In genomic region chr11:134783219-134783618, GRCh38 we compare ENCODE assay signal across 27 cellular contexts.
"Had no signal": no experiment of that assay in that cellular context is flagged by ENCODE, and none has a peak within 500 bp of the region (broad histone marks: within the 10 kb centered on the region; RNA-seq: fewer than 3 reads in every experiment).

No MANE protein-coding gene starts in this region.

- ATAC-seq: left colon; left lung; lower lobe of right lung; naive thymus-derived CD8-positive, alpha-beta T cell; right lobe of liver; stimulated activated effector memory CD8-positive, alpha-beta T cell treated with anti-CD3 and anti-CD28 coated beads, Interleukin-12 subunit alpha, Interleukin-12 subunit beta, amount 100 ng/mL, for 72 hours; upper lobe of right lung had no signal

- H3K27ac Mint-ChIP-seq: naive thymus-derived CD8-positive, alpha-beta T cell; nephron; neural progenitor cell; progenitor cell of endocrine pancreas; stimulated activated effector memory CD8-positive, alpha-beta T cell treated with anti-CD3 and anti-CD28 coated beads, Interleukin-12 subunit alpha, Interleukin-12 subunit beta, amount 100 ng/mL, for 72 hours; stimulated activated naive CD8-positive, alpha-beta T cell treated with anti-CD3 and anti-CD28 coated beads, Interleukin-15, Interleukin-2, amounts not matched to agents 100 ng/mL and 50 ng/mL, for 24 hours had no signal

- H3K36me3 Mint-ChIP-seq: naive thymus-derived CD8-positive, alpha-beta T cell; neural progenitor cell; stimulated activated effector memory CD8-positive, alpha-beta T cell treated with anti-CD3 and anti-CD28 coated beads, Interleukin-12 subunit alpha, Interleukin-12 subunit beta, amount 100 ng/mL, for 72 hours had no signal

- H3K9me3 ChIP-seq: left lung, lower lobe of right lung, neutrophil, ovary, right atrium auricular region, right lobe of liver, suprapubic skin, thoracic aorta, tibial artery, upper lobe of right lung had no signal

- H3K27ac ChIP-seq: left lung, lower lobe of right lung, neural progenitor cell, neutrophil, ovary, right atrium auricular region, right lobe of liver, skin epidermis, suprapubic skin, upper lobe of right lung had no signal

- H3K4me3 Mint-ChIP-seq: naive thymus-derived CD8-positive, alpha-beta T cell; nephron; neural progenitor cell; stimulated activated effector memory CD8-positive, alpha-beta T cell treated with anti-CD3 and anti-CD28 coated beads, Interleukin-12 subunit alpha, Interleukin-12 subunit beta, amount 100 ng/mL, for 72 hours; stimulated activated naive CD8-positive, alpha-beta T cell treated with anti-CD3 and anti-CD28 coated beads, Interleukin-15, Interleukin-2, amounts not matched to agents 100 ng/mL and 50 ng/mL, for 24 hours had no signal

- DNase-seq: hippocampal formation; left colon; left lung; lower lobe of right lung; mammary epithelial cell; mesenchymal stem cell; naive thymus-derived CD8-positive, alpha-beta T cell; occipital lobe; ovary; right lobe of liver; stimulated activated CD4-positive, alpha-beta T cell treated with anti-CD3 and anti-CD28 coated beads, Interleukin-12 subunit alpha, Interleukin-12 subunit beta, amount 100 ng/mL, for 4 hours; stimulated activated CD4-positive, alpha-beta T cell treated with anti-CD3 and anti-CD28 coated beads, Interleukin-15, amount 100 ng/mL, for 24 hours; stimulated activated CD4-positive, alpha-beta T cell treated with anti-CD3 and anti-CD28 coated beads, Interleukin-4, amount 100 ng/mL, for 24 hours; stimulated activated naive CD4-positive, alpha-beta T cell; tibial artery; trophoblast cell; upper lobe of right lung had no signal

- H3K36me3 ChIP-seq: left lung, lower lobe of right lung, neural progenitor cell, neutrophil, ovary, right atrium auricular region, right lobe of liver, suprapubic skin, thoracic aorta, tibial artery, upper lobe of right lung had no signal

- H3K4me1 Mint-ChIP-seq: naive thymus-derived CD8-positive, alpha-beta T cell; stimulated activated effector memory CD8-positive, alpha-beta T cell treated with anti-CD3 and anti-CD28 coated beads, Interleukin-12 subunit alpha, Interleukin-12 subunit beta, amount 100 ng/mL, for 72 hours had no signal

- H3K4me3 ChIP-seq: left lung, lower lobe of right lung, neural progenitor cell, ovary, right atrium auricular region, right lobe of liver, skin epidermis, suprapubic skin, thoracic aorta, tibial artery, upper lobe of right lung had no signal

- H3K9me3 Mint-ChIP-seq: naive thymus-derived CD8-positive, alpha-beta T cell; nephron; stimulated activated effector memory CD8-positive, alpha-beta T cell treated with anti-CD3 and anti-CD28 coated beads, Interleukin-12 subunit alpha, Interleukin-12 subunit beta, amount 100 ng/mL, for 72 hours; stimulated activated naive CD8-positive, alpha-beta T cell treated with anti-CD3 and anti-CD28 coated beads, Interleukin-15, Interleukin-2, amounts not matched to agents 100 ng/mL and 50 ng/mL, for 24 hours had no signal

- H3K4me1 ChIP-seq: left lung, lower lobe of right lung, neural progenitor cell, right atrium auricular region, suprapubic skin, upper lobe of right lung had no signal

- H3K27me3 ChIP-seq: left lung, neural progenitor cell, neutrophil, ovary, right atrium auricular region, right lobe of liver, tibial artery, upper lobe of right lung had no signal
